ENCODE assay signal across 22 cellular contexts in genomic region chr15:35142578-35142977, GRCh38. TPM values are rescaled to one million over a fixed set of nuclear protein-coding genes. Genes with fewer than 3 reads are reported as not detected.
DNase-seq lines count a peak whose midpoint lies in the region; ATAC-seq and TF ChIP-seq lines count a peak whose summit lies in the region.
"Had no signal": no experiment of that assay in that cellular context is flagged by ENCODE, and none has a peak within 500 bp of the region (broad histone marks: within the 10 kb centered on the region; RNA-seq: fewer than 3 reads in every experiment).

No MANE protein-coding gene starts in this region.

- no peaks in the 10 kb centered on the region for H3K9me3 Mint-ChIP-seq in activated CD8-positive, alpha-beta memory T cell treated with anti-CD3 and anti-CD28 coated beads, Interleukin-2, amount 10 ng/mL, durations not matched to agents 7 days and 5 days (ENCODE audit: low read depth)
- H3K9me3 Mint-ChIP-seq: activated CD8-positive, alpha-beta T cell treated with anti-CD3 and anti-CD28 coated beads for 36 hours; CD4-positive, CD25-positive, alpha-beta regulatory T cell; central memory CD8-positive, alpha-beta T cell had no signal

- DNase-seq in AG20443 (ENCODE audit: low spot score) (peak; percentile 12), SJSA1 (ENCODE audit: low read depth in 1 of 2, low spot score in 2 of 2) (no peak), fibroblast of mammary gland (ENCODE audit: low read depth) (peak; percentile 30), sciatic nerve (ENCODE audit: low spot score) (no peak), brain microvascular endothelial cell (no peak)
- no peak for DNase-seq in activated CD8-positive, alpha-beta memory T cell treated with anti-CD3 and anti-CD28 coated beads, Interleukin-2, amount 10 ng/mL, durations not matched to agents 7 days and 5 days
- DNase-seq: activated CD8-positive, alpha-beta T cell treated with anti-CD3 and anti-CD28 coated beads for 36 hours; activated naive CD4-positive, alpha-beta T cell; activated T-cell treated with anti-CD3 and anti-CD28 coated beads, Interleukin-2, amount 50 U/mL, for 1 hour; amygdala; CD4-positive, CD25-positive, alpha-beta regulatory T cell; islet precursor cell; lower lobe of right lung; NCI-H1048; NCI-H1930; NCI-H2227 treated with DMSO at 0.1 percent for 48 hours had no signal

- peak overlapping the region; percentile 73 for H3K27ac ChIP-seq in SJSA1
- H3K27ac ChIP-seq in brain microvascular endothelial cell: no peak overlapping the region
- H3K27ac ChIP-seq: epithelial cell of prostate, lower lobe of right lung had no signal

- H3K4me3 Mint-ChIP-seq in activated CD8-positive, alpha-beta memory T cell treated with anti-CD3 and anti-CD28 coated beads, Interleukin-2, amount 10 ng/mL, durations not matched to agents 7 days and 5 days: no peak overlapping the region
- H3K4me3 Mint-ChIP-seq: activated CD8-positive, alpha-beta T cell treated with anti-CD3 and anti-CD28 coated beads for 36 hours; CD4-positive, CD25-positive, alpha-beta regulatory T cell; central memory CD8-positive, alpha-beta T cell had no signal

- TF ChIP-seq POLR2A in GM18505 (IDR thresholded peaks at IDR 0.05; ENCODE audit: borderline replicate concordance, extremely low read depth, insufficient read depth, insufficient read length): no peak

- peaks cover 16% of the 10 kb centered on the region for H3K27me3 Mint-ChIP-seq in activated CD8-positive, alpha-beta memory T cell treated with anti-CD3 and anti-CD28 coated beads, Interleukin-2, amount 10 ng/mL, durations not matched to agents 7 days and 5 days
- H3K27me3 Mint-ChIP-seq: activated CD8-positive, alpha-beta T cell treated with anti-CD3 and anti-CD28 coated beads for 36 hours; central memory CD8-positive, alpha-beta T cell had no signal

- H3K27ac Mint-ChIP-seq in activated CD8-positive, alpha-beta memory T cell treated with anti-CD3 and anti-CD28 coated beads, Interleukin-2, amount 10 ng/mL, durations not matched to agents 7 days and 5 days: no peak overlapping the region
- H3K27ac Mint-ChIP-seq: activated CD8-positive, alpha-beta T cell treated with anti-CD3 and anti-CD28 coated beads for 36 hours; CD4-positive, CD25-positive, alpha-beta regulatory T cell had no signal

- H3K27me3 ChIP-seq in SJSA1 (replicated peaks) (no peaks in the 10 kb centered on the region), brain microvascular endothelial cell (replicated peaks) (no peaks in the 10 kb centered on the region)
- H3K27me3 ChIP-seq: gastroesophageal sphincter had no signal

- TF ChIP-seq CTCF in fibroblast of mammary gland (conservative IDR thresholded peaks at IDR 0.05; ENCODE audit: control insufficient read depth, insufficient read depth, low read depth, low read length) (no peak), brain microvascular endothelial cell (IDR thresholded peaks at IDR 0.05; ENCODE audit: low read depth, low read length, missing control alignments) (no peak)

- intact Hi-C loops in sciatic nerve (cut with DNase I): loop anchor here (5.0 kb wide), 1 partner anchor 860 kb away; no protein-coding TSS in a partner anchor

- H3K36me3 Mint-ChIP-seq in activated CD8-positive, alpha-beta memory T cell treated with anti-CD3 and anti-CD28 coated beads, Interleukin-2, amount 10 ng/mL, durations not matched to agents 7 days and 5 days: no peaks in the 10 kb centered on the region
- H3K36me3 Mint-ChIP-seq: CD4-positive, CD25-positive, alpha-beta regulatory T cell had no signal

- peaks cover 20% of the 10 kb centered on the region for H3K4me1 ChIP-seq in SJSA1 (replicated peaks)
- H3K4me1 ChIP-seq: lower lobe of right lung had no signal

- H3K4me3 ChIP-seq in SJSA1 (no peak overlapping the region), fibroblast of mammary gland (ENCODE audit: control insufficient read depth, low read depth, low read length) (no peak overlapping the region), brain microvascular endothelial cell (ENCODE audit: low read depth, low read length) (no peak overlapping the region)
- H3K4me3 ChIP-seq: gastroesophageal sphincter, lower lobe of right lung had no signal

- peak; percentile 22 for ATAC-seq in sciatic nerve
- ATAC-seq in GM21825 (IDR thresholded peaks at IDR 0.05; ENCODE audit: unreplicated experiment): no peak
- ATAC-seq in GM18505 (IDR thresholded peaks at IDR 0.05; ENCODE audit: unreplicated experiment): no peak
- no peak for ATAC-seq in activated CD8-positive, alpha-beta memory T cell treated with anti-CD3 and anti-CD28 coated beads, Interleukin-2, amount 10 ng/mL, durations not matched to agents 7 days and 5 days
- ATAC-seq: activated CD8-positive, alpha-beta T cell treated with anti-CD3 and anti-CD28 coated beads for 36 hours; Right ventricle myocardium inferior had no signal

- CTCF ChIA-PET in activated CD8-positive, alpha-beta memory T cell treated with anti-CD3 and anti-CD28 coated beads, Interleukin-2, amount 10 ng/mL, durations not matched to agents 7 days and 5 days (lab: Charles Lee): interaction anchor here (0.9 kb wide), 1 partner anchor 63 kb away, joined by 3 read pairs; no protein-coding TSS in a partner anchor

- no peaks in the 10 kb centered on the region for H3K36me3 ChIP-seq in SJSA1
- H3K36me3 ChIP-seq in brain microvascular endothelial cell (replicated peaks): no peaks in the 10 kb centered on the region
- H3K36me3 ChIP-seq: gastroesophageal sphincter, lower lobe of right lung had no signal

- H3K4me1 Mint-ChIP-seq in activated CD8-positive, alpha-beta memory T cell treated with anti-CD3 and anti-CD28 coated beads, Interleukin-2, amount 10 ng/mL, durations not matched to agents 7 days and 5 days: no peaks in the 10 kb centered on the region
- H3K4me1 Mint-ChIP-seq: CD4-positive, CD25-positive, alpha-beta regulatory T cell; central memory CD8-positive, alpha-beta T cell had no signal

- H3K9me3 ChIP-seq in SJSA1 (replicated peaks): no peaks in the 10 kb centered on the region
- H3K9me3 ChIP-seq: gastroesophageal sphincter, lower lobe of right lung had no signal

- in situ Hi-C loops in brain microvascular endothelial cell (cut with HindIII; ENCODE audit: low pct_ligation_motif_present, low sequenced_read_pairs): no loop called here

RNA-seq across cellular contexts. Expression of gene NANOGP8, which starts 57.5 kb away (rescaled TPM):
- not detected in 2 replicates for total RNA-seq in SJSA1 (2014; rRNA removed; shearing (Covaris generic))
- 0.98 TPM for total RNA-seq in sciatic nerve
- total RNA-seq in activated CD8-positive, alpha-beta memory T cell treated with anti-CD3 and anti-CD28 coated beads, Interleukin-2, amount 10 ng/mL, durations not matched to agents 7 days and 5 days: not detected
- total RNA-seq: activated CD8-positive, alpha-beta T cell treated with anti-CD3 and anti-CD28 coated beads for 36 hours; CD4-positive, CD25-positive, alpha-beta regulatory T cell; Right ventricle myocardium inferior had no signal

Comparison
In these comparisons a context has a peak if more than half of its experiments do, and no peak if none do; other contexts are left out.
1. DNase-seq: peak in AG20443 (single experiment) and fibroblast of mammary gland (single experiment); none in SJSA1 (0 of 2), sciatic nerve (single experiment), brain microvascular endothelial cell (single experiment) and activated CD8-positive, alpha-beta memory T cell treated with anti-CD3 and anti-CD28 coated beads, Interleukin-2, amount 10 ng/mL, durations not matched to agents 7 days and 5 days (single experiment).